34 cellular contexts compared by ENCODE assay signal in the genomic region with DNA sequence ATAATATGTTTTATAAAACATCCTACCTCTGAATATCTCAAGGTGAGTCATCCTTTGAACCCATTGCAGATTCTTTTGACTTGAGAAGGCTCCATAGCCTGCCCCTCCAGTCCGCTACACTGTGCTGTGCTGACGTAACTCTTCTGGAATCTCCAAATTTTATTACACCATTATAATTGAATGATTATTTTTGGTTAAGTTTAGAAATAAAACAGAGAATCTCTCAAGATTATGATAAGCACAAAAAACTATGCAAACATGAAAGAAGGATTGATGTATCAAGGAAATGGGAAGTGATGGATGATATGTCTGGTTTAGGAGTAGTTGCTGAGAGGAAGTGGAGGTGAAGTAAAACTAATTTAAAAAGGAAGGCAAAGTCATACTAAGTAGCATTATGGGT.
A peak's percentile ranks its signal among the peaks of the same experiment; 100 is the strongest.
DNase-seq lines count a peak whose midpoint lies in the region; ATAC-seq, FAIRE-seq and TF ChIP-seq lines count a peak whose summit lies in the region.
"Had no signal": no experiment of that assay in that cellular context is flagged by ENCODE, and none has a peak within 500 bp of the region (broad histone marks: within the 10 kb centered on the region; RNA-seq: fewer than 3 reads in every experiment).

No MANE protein-coding gene starts in this region.

- TF ChIP-seq CTCF in SK-N-SH (IDR thresholded peaks at IDR 0.05) (no peak), D721Med (IDR thresholded peaks at IDR 0.05; ENCODE audit: insufficient read depth, missing control alignments) (no peak), heart left ventricle (IDR thresholded peaks at IDR 0.05) (no peak)

- H3K27ac Mint-ChIP-seq in stimulated activated naive CD8-positive, alpha-beta T cell treated with anti-CD3 and anti-CD28 coated beads, Interleukin-15, amount 100 ng/mL, for 72 hours: no peak overlapping the region
- H3K27ac Mint-ChIP-seq: B cell; CD14-positive monocyte; CD4-positive, alpha-beta memory T cell; CD4-positive, alpha-beta T cell; CD4-positive, CD25-positive, alpha-beta regulatory T cell; CD8-positive, alpha-beta memory T cell; CD8-positive, alpha-beta T cell had no signal

- H3K9ac ChIP-seq in SK-N-SH (no peak overlapping the region), Karpas-422 (ENCODE audit: low read length) (no peak overlapping the region)
- H3K9ac ChIP-seq: BLaER1; BLaER1 treated with 17β-estradiol and CSF1 and Interleukin-3, amounts not matched to agents 10 nM and 100 nM had no signal

- no peaks in the 10 kb centered on the region for H3K36me3 ChIP-seq in SK-N-SH (replicated peaks in 1 of 2; ENCODE audit: control insufficient read depth in 1 of 2, insufficient read depth in 2 of 2, low read length in 1 of 2)
- no peaks in the 10 kb centered on the region for H3K36me3 ChIP-seq in Karpas-422 (ENCODE audit: insufficient read depth, low read length)
- H3K36me3 ChIP-seq in heart left ventricle: no peaks in the 10 kb centered on the region
- H3K36me3 ChIP-seq: BE2C; BLaER1; BLaER1 treated with 17β-estradiol and CSF1 and Interleukin-3, amounts not matched to agents 10 nM and 100 nM had no signal

- no peaks in the 10 kb centered on the region for H4K20me1 ChIP-seq in SK-N-SH (ENCODE audit: insufficient read depth)
- no peaks in the 10 kb centered on the region for H4K20me1 ChIP-seq in Karpas-422 (ENCODE audit: insufficient read depth, low read depth, low read length)
- H4K20me1 ChIP-seq: BLaER1; BLaER1 treated with 17β-estradiol and CSF1 and Interleukin-3, amounts not matched to agents 10 nM and 100 nM had no signal

- DNase-seq in SK-N-SH (no peak), D721Med (ENCODE audit: insufficient read length, low spot score) (no peak), Karpas-422 (peak; percentile 17), heart left ventricle (no peak)
- no peak for DNase-seq in stimulated activated naive CD8-positive, alpha-beta T cell treated with anti-CD3 and anti-CD28 coated beads, Interleukin-15, amount 100 ng/mL, for 72 hours
- DNase-seq: 8988T; ACHN; AML-193; BE2C; C1 segment of cervical spinal cord; Caco-2; Calu3; CD4-positive, alpha-beta memory T cell; CD4-positive, alpha-beta T cell; CD4-positive, CD25-positive, alpha-beta regulatory T cell; CD8-positive, alpha-beta memory T cell; CD8-positive, alpha-beta T cell; COR-L47; DMS 273 treated with DMSO at 0.1 percent for 48 hours; DMS153; DMS53; DMS79; DMS79 treated with DMSO at 0.1 percent for 48 hours; DND-41; EL had no signal

- ATAC-seq in SK-N-SH treated with all-trans-retinoic acid at 6 μM for 48 hours (no peak), heart left ventricle (no peak)
- no peak for ATAC-seq in stimulated activated naive CD8-positive, alpha-beta T cell treated with anti-CD3 and anti-CD28 coated beads, Interleukin-15, amount 100 ng/mL, for 72 hours
- ATAC-seq: A549; CD8-positive, alpha-beta T cell had no signal

- H3K4me3 Mint-ChIP-seq in stimulated activated naive CD8-positive, alpha-beta T cell treated with anti-CD3 and anti-CD28 coated beads, Interleukin-15, amount 100 ng/mL, for 72 hours: no peak overlapping the region
- H3K4me3 Mint-ChIP-seq: B cell; CD14-positive monocyte; CD4-positive, alpha-beta memory T cell; CD4-positive, alpha-beta T cell; CD4-positive, CD25-positive, alpha-beta regulatory T cell; CD8-positive, alpha-beta memory T cell; CD8-positive, alpha-beta T cell had no signal

- H3K9me2 ChIP-seq in SK-N-SH (no peaks in the 10 kb centered on the region), Karpas-422 (replicated peaks; ENCODE audit: insufficient read depth, low read length) (no peaks in the 10 kb centered on the region)

- H3K27me3 ChIP-seq in SK-N-SH (ENCODE audit: insufficient read depth): no peaks in the 10 kb centered on the region
- no peaks in the 10 kb centered on the region for H3K27me3 ChIP-seq in Karpas-422 (ENCODE audit: low read length)
- H3K27me3 ChIP-seq in heart left ventricle: no peaks in the 10 kb centered on the region
- H3K27me3 ChIP-seq: BE2C; BLaER1; BLaER1 treated with 17β-estradiol and CSF1 and Interleukin-3, amounts not matched to agents 10 nM and 100 nM had no signal

- H3K4me3 ChIP-seq in SK-N-SH (ENCODE audit: low read depth in 2 of 2, low read length in 1 of 2) (no peak overlapping the region), Karpas-422 (ENCODE audit: low read length) (no peak overlapping the region), heart left ventricle (no peak overlapping the region)
- H3K4me3 ChIP-seq: A549; BLaER1; BLaER1 treated with 17β-estradiol and CSF1 and Interleukin-3, amounts not matched to agents 10 nM and 100 nM had no signal

- H3K4me1 Mint-ChIP-seq in stimulated activated naive CD8-positive, alpha-beta T cell treated with anti-CD3 and anti-CD28 coated beads, Interleukin-15, amount 100 ng/mL, for 72 hours: no peaks in the 10 kb centered on the region
- H3K4me1 Mint-ChIP-seq: B cell; CD14-positive monocyte; CD4-positive, alpha-beta memory T cell; CD4-positive, CD25-positive, alpha-beta regulatory T cell; CD8-positive, alpha-beta memory T cell had no signal

- no peak overlapping the region for H3K27ac ChIP-seq in SK-N-SH (ENCODE audit: low read depth in 2 of 2, low read length in 1 of 2)
- no peak overlapping the region for H3K27ac ChIP-seq in Karpas-422 (ENCODE audit: low read length)
- no peak overlapping the region for H3K27ac ChIP-seq in heart left ventricle
- H3K27ac ChIP-seq: 22Rv1; A549; BLaER1; BLaER1 treated with 17β-estradiol and CSF1 and Interleukin-3, amounts not matched to agents 10 nM and 100 nM; C4-2B had no signal

- H3K9me3 Mint-ChIP-seq in stimulated activated naive CD8-positive, alpha-beta T cell treated with anti-CD3 and anti-CD28 coated beads, Interleukin-15, amount 100 ng/mL, for 72 hours: no peaks in the 10 kb centered on the region
- H3K9me3 Mint-ChIP-seq: CD8-positive, alpha-beta T cell had no signal

- H3F3A ChIP-seq in SK-N-SH (replicated peaks; ENCODE audit: insufficient read depth): no peaks in the 10 kb centered on the region

- POLR2A ChIA-PET in SK-N-SH (lab: Yijun Ruan, JAX): no interaction called here

- TF ChIP-seq EP300 in SK-N-SH (IDR thresholded peaks at IDR 0.05; ENCODE audit: borderline replicate concordance in 1 of 2, low read depth in 1 of 2, low read length in 1 of 2): no peak

- no peak overlapping the region for H2AFZ ChIP-seq in SK-N-SH (ENCODE audit: low read depth)
- H2AFZ ChIP-seq in Karpas-422 (ENCODE audit: low read length): no peak overlapping the region

- peak; percentile 60 for FAIRE-seq in D721Med (lab: Jason Lieb, UNC)
- FAIRE-seq: A204.1, A549 had no signal

- TF ChIP-seq POLR2A in heart left ventricle (IDR thresholded peaks at IDR 0.05): no peak

- H3K9me3 ChIP-seq in SK-N-SH (no peaks in the 10 kb centered on the region), Karpas-422 (ENCODE audit: low read length) (no peaks in the 10 kb centered on the region), heart left ventricle (no peaks in the 10 kb centered on the region)
- H3K9me3 ChIP-seq: A549; BE2C; BLaER1; BLaER1 treated with 17β-estradiol and CSF1 and Interleukin-3, amounts not matched to agents 10 nM and 100 nM; Caco-2 had no signal

- no peaks in the 10 kb centered on the region for H3K4me1 ChIP-seq in SK-N-SH (ENCODE audit: control insufficient read depth in 1 of 2, insufficient read depth in 2 of 2, low read depth in 1 of 2, low read length in 1 of 2)
- H3K4me1 ChIP-seq in Karpas-422 (ENCODE audit: low read length): no peaks in the 10 kb centered on the region
- no peaks in the 10 kb centered on the region for H3K4me1 ChIP-seq in heart left ventricle
- H3K4me1 ChIP-seq: A549; BE2C; BLaER1; BLaER1 treated with 17β-estradiol and CSF1 and Interleukin-3, amounts not matched to agents 10 nM and 100 nM; Caco-2 had no signal

- no peak overlapping the region for H3K4me2 ChIP-seq in SK-N-SH
- H3K4me2 ChIP-seq in Karpas-422 (ENCODE audit: low read depth, low read length, poor library complexity, severe bottlenecking): no peak overlapping the region
- H3K4me2 ChIP-seq: A549; BLaER1; BLaER1 treated with 17β-estradiol and CSF1 and Interleukin-3, amounts not matched to agents 10 nM and 100 nM had no signal

- 10% methylated on average over 2 of the region's 2 CpGs for WGBS in SK-N-SH (ENCODE audit: low lambda C conversion rate)
- WGBS in heart left ventricle, 4 donors: 82 to 90% (median 86%) methylated on average over 2 of the region's 2 CpGs

- TF ChIP-seq RAD21 in SK-N-SH (IDR thresholded peaks at IDR 0.05; ENCODE audit: low read length): no peak

- CTCF ChIA-PET in SK-N-SH (lab: Yijun Ruan, JAX): no interaction called here

- H3K79me2 ChIP-seq in SK-N-SH (ENCODE audit: insufficient read depth) (no peaks in the 10 kb centered on the region), Karpas-422 (ENCODE audit: low read length) (no peaks in the 10 kb centered on the region)

- H3K27me3 Mint-ChIP-seq in stimulated activated naive CD8-positive, alpha-beta T cell treated with anti-CD3 and anti-CD28 coated beads, Interleukin-15, amount 100 ng/mL, for 72 hours: no peaks in the 10 kb centered on the region
- H3K27me3 Mint-ChIP-seq: B cell; CD4-positive, alpha-beta memory T cell; CD4-positive, alpha-beta T cell; CD4-positive, CD25-positive, alpha-beta regulatory T cell; CD8-positive, alpha-beta memory T cell had no signal

- intact Hi-C loops in heart left ventricle (cut with DNase I): no loop called here

TF ChIP-seq in SK-N-SH treated with all-trans-retinoic acid at 6 μM for 48 hours, 23 proteins besides CTCF, POLR2A, EP300 and RAD21 (continues in another document):
- TF ChIP-seq TCF4 (CRISPR knock-in tag; IDR thresholded peaks at IDR 0.05; ENCODE audit: borderline replicate concordance) (peak; percentile 72), BACH2 (CRISPR knock-in tag; IDR thresholded peaks at IDR 0.05; ENCODE audit: borderline replicate concordance) (no peak), ZNF8 (CRISPR knock-in tag; IDR thresholded peaks at IDR 0.05) (no peak), ZFP30 (CRISPR knock-in tag; IDR thresholded peaks at IDR 0.05) (no peak), ZNF70 (CRISPR knock-in tag; IDR thresholded peaks at IDR 0.05) (no peak), GLIS3 (CRISPR knock-in tag; IDR thresholded peaks at IDR 0.05) (peak; percentile 64), ISL1 (CRISPR knock-in tag; IDR thresholded peaks at IDR 0.05) (peak; percentile 94), SNAI2 (CRISPR knock-in tag; IDR thresholded peaks at IDR 0.05) (0 out of 2 replicates have a peak, but pooled peaks have one; percentile 43)

TF ChIP-seq in SK-N-SH, 30 proteins besides CTCF, POLR2A, EP300 and RAD21 (continues in another document):
- TF ChIP-seq, protein P1, sequence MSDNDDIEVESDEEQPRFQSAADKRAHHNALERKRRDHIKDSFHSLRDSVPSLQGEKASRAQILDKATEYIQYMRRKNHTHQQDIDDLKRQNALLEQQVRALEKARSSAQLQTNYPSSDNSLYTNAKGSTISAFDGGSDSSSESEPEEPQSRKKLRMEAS (IDR thresholded peaks at IDR 0.05; ENCODE audit: low read depth): no peak
- TF ChIP-seq EZH2phosphoT487 (IDR thresholded peaks at IDR 0.05; ENCODE audit: borderline replicate concordance, low read depth): no peak
- no peak for TF ChIP-seq GABPA (IDR thresholded peaks at IDR 0.05; ENCODE audit: low read depth)
- TF ChIP-seq JUND (IDR thresholded peaks at IDR 0.05): no peak
- TF ChIP-seq TEAD4 (IDR thresholded peaks at IDR 0.05; ENCODE audit: borderline replicate concordance, insufficient read depth): no peak
- TF ChIP-seq FOSL2 (IDR thresholded peaks at IDR 0.05; ENCODE audit: borderline replicate concordance, low read depth): no peak
- TF ChIP-seq TCF12 (IDR thresholded peaks at IDR 0.05): no peak
